Comparison of ENCODE assay signal across 8 cellular contexts in genomic region chr20:2688041-2688591, GRCh38.
DNase-seq lines count a peak whose midpoint lies in the region; ATAC-seq lines count a peak whose summit lies in the region.

No MANE protein-coding gene starts in this region.

- H3K9me3 ChIP-seq in HUES48 (ENCODE audit: control insufficient read depth, insufficient read depth, low read length): no peaks in the 10 kb centered on the region

- H3K9ac ChIP-seq in HUES48 (ENCODE audit: low read depth, low read length): no peak overlapping the region

- H3K27ac ChIP-seq in HUES48 (ENCODE audit: low read depth, low read length): no peak overlapping the region

- peak overlapping the region; percentile 45; the same call in 1 of the 2 replicates for H3K4me3 ChIP-seq in HUES48 (ENCODE audit: low read depth, low read length)

- DNase-seq in CD1c-positive myeloid dendritic cell (ENCODE audit: extremely low spot score) (peak; percentile 87), T-helper 22 cell (ENCODE audit: low read depth) (peak; percentile 40), amygdala (lab: John Stamatoyannopoulos, UW) (peak in 31 of 56 donors; percentile 4 to 71 (median 20)), islet precursor cell (peak; percentile 71)
- peak; percentile 62 to 70 for DNase-seq in stimulated activated CD4-positive, alpha-beta T cell treated with anti-CD3 and anti-CD28 coated beads, Interleukin-4, amount 100 ng/mL, for 4 hours

- H3K27me3 ChIP-seq in HUES48 (ENCODE audit: control insufficient read depth, insufficient read depth, low read length): peaks cover 55% of the 10 kb centered on the region

- no peaks in the 10 kb centered on the region for H3K36me3 ChIP-seq in HUES48 (ENCODE audit: control insufficient read depth, insufficient read depth, low read length)

- no peak for ATAC-seq in HG03025 (IDR thresholded peaks at IDR 0.05; ENCODE audit: low FRiP score, unreplicated experiment)
- ATAC-seq in HG02610 (IDR thresholded peaks at IDR 0.05; ENCODE audit: unreplicated experiment): no peak

- peaks cover 12% of the 10 kb centered on the region for H3K4me1 ChIP-seq in HUES48 (ENCODE audit: control insufficient read depth, insufficient read depth, low read length)

Comparison
In these comparisons a context has a peak if more than half of its experiments do, and no peak if none do; other contexts are left out.
1. DNase-seq: peak in every context shown above with its lines; median percentile 87 in CD1c-positive myeloid dendritic cell; 71 in islet precursor cell; 66 in stimulated activated CD4-positive, alpha-beta T cell treated with anti-CD3 and anti-CD28 coated beads, Interleukin-4, amount 100 ng/mL, for 4 hours; 40 in T-helper 22 cell; 20 in amygdala.